Comparison of ENCODE assay signal across 1 cellular context in genomic region chr3:129572603-129573002, GRCh38.
TF ChIP-seq lines count a peak whose summit lies in the region.

No MANE protein-coding gene starts in this region.

TF ChIP-seq in GM12891, 5 proteins besides CTCF, POLR2A, EP300 and RAD21:
- TF ChIP-seq POLR2AphosphoS5 (IDR thresholded peaks at IDR 0.05; ENCODE audit: low read depth, low read length) (no peak), TAF1 (IDR thresholded peaks at IDR 0.05; ENCODE audit: low read depth, low read length) (no peak), PAX5 (IDR thresholded peaks at IDR 0.05; ENCODE audit: insufficient read depth, low read length, severe bottlenecking) (no peak), SPI1 (IDR thresholded peaks at IDR 0.05; ENCODE audit: low read depth, low read length) (no peak), POU2F2 (IDR thresholded peaks at IDR 0.05; ENCODE audit: low read depth, low read length) (no peak)
